Comparison of ENCODE assay signal across 9 cellular contexts in the genomic region with DNA sequence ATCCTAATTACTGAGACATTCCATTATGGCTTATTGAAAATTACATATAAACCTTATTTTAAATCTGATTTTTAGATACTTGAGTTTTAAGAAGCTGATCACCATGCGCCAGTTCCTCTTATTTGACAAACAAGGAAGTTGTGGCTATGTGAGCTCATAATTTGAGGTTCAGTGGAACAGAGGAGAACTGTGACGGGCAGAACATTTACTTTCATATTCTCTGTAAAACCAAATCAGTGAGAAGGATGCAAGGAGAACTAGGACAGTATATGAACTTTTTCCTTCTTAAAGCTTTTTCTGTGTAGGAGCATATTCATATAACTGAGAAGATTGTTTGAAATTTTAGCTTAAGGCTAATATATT. TPM values are rescaled to one million over a fixed set of nuclear protein-coding genes. Genes with fewer than 3 reads are reported as not detected.
DNase-seq lines count a peak whose midpoint lies in the region; ATAC-seq and TF ChIP-seq lines count a peak whose summit lies in the region.
"Had no signal": no experiment of that assay in that cellular context is flagged by ENCODE, and none has a peak within 500 bp of the region (broad histone marks: within the 10 kb centered on the region; RNA-seq: fewer than 3 reads in every experiment).

No MANE protein-coding gene starts in this region.

- H3K9me3 Mint-ChIP-seq in dendritic cell treated with granulocyte-macrophage colony-stimulating factor and Interleukin-4, amounts not matched to agents 40 ng/mL and 50 ng/mL, for 4 days: no peaks in the 10 kb centered on the region

- H3K36me3 ChIP-seq in A673 (ENCODE audit: insufficient read depth, low read length, poor library complexity, severe bottlenecking): no peaks in the 10 kb centered on the region

- DNase-seq in DMS153 (lab: John Stamatoyannopoulos, UW) (peak; percentile 44), DMS153 treated with DMSO at 0.1 percent for 48 hours (lab: John Stamatoyannopoulos, UW; ENCODE audit: unreplicated experiment) (no peak), Kasumi-1 (lab: John Stamatoyannopoulos, UW) (peak; percentile 96 to 98), posterior cingulate gyrus (no peak), A673 (ENCODE audit: low spot score) (no peak), NCI-H510A treated with DMSO at 0.1 percent for 48 hours (lab: John Stamatoyannopoulos, UW) (no peak)

- H3K4me1 ChIP-seq in A673 (ENCODE audit: insufficient read depth, low read length, poor library complexity, severe bottlenecking): no peaks in the 10 kb centered on the region

- no peak overlapping the region for H3K4me3 ChIP-seq in A673 (ENCODE audit: low read depth, low read length, poor library complexity, severe bottlenecking)

- peaks cover 49% of the 10 kb centered on the region for H3K4me1 Mint-ChIP-seq in dendritic cell treated with granulocyte-macrophage colony-stimulating factor and Interleukin-4, amounts not matched to agents 40 ng/mL and 50 ng/mL, for 4 days (ENCODE audit: low read depth)

- H3K4me3 Mint-ChIP-seq in dendritic cell treated with granulocyte-macrophage colony-stimulating factor and Interleukin-4, amounts not matched to agents 40 ng/mL and 50 ng/mL, for 4 days: peak overlapping the region; percentile 64

- peak overlapping the region; percentile 94 for H3K27ac Mint-ChIP-seq in dendritic cell treated with granulocyte-macrophage colony-stimulating factor and Interleukin-4, amounts not matched to agents 40 ng/mL and 50 ng/mL, for 4 days

- H3K27ac ChIP-seq in A673 (ENCODE audit: low read depth, low read length, poor library complexity, severe bottlenecking): no peak overlapping the region
- H3K27ac ChIP-seq: 22Rv1 had no signal

- H3K9me3 ChIP-seq in A673 (ENCODE audit: low read depth, low read length, poor library complexity, severe bottlenecking): no peaks in the 10 kb centered on the region

- TF ChIP-seq CTCF in A673 (conservative IDR thresholded peaks at IDR 0.05; ENCODE audit: low read depth, low read length): no peak

- POLR2A ChIA-PET in A673 (lab: Charles Lee; ENCODE audit: low non-redundant PET): no interaction called here

- no peaks in the 10 kb centered on the region for H3K27me3 Mint-ChIP-seq in dendritic cell treated with granulocyte-macrophage colony-stimulating factor and Interleukin-4, amounts not matched to agents 40 ng/mL and 50 ng/mL, for 4 days

- no TSS peak for BruUV-seq in A673 (replicated peaks; lab: Mats Ljungman, UMichigan)

- peak; percentile 83 for ATAC-seq in GM21619 (IDR thresholded peaks at IDR 0.05; ENCODE audit: unreplicated experiment)

- intact Hi-C loops in dendritic cell treated with granulocyte-macrophage colony-stimulating factor and Interleukin-4, amounts not matched to agents 40 ng/mL and 50 ng/mL, for 4 days (cut with micrococcal nuclease): loop anchor here (2.0 kb wide), 1 partner anchor 21 kb away; no protein-coding TSS in a partner anchor
- intact Hi-C loops in posterior cingulate gyrus (cut with DNase I) (no loop called here), A673 (cut with micrococcal nuclease; ENCODE audit: unreplicated experiment) (no loop called here)

- H3K36me3 Mint-ChIP-seq in dendritic cell treated with granulocyte-macrophage colony-stimulating factor and Interleukin-4, amounts not matched to agents 40 ng/mL and 50 ng/mL, for 4 days (ENCODE audit: low read depth): peaks cover 15% of the 10 kb centered on the region

- CTCF ChIA-PET in A673 (lab: Charles Lee): no interaction called here

- H3K27me3 ChIP-seq in A673 (replicated peaks; ENCODE audit: insufficient read depth, low read depth, low read length, poor library complexity): no peaks in the 10 kb centered on the region

RNA-seq across cellular contexts. Expression of a gene that starts 25.3 kb away (rescaled TPM):
- 56.1 and 59.0 TPM in 2 replicates for total RNA-seq in A673 (2021)

Comparison
In these comparisons a context has a peak if more than half of its experiments do, and no peak if none do; other contexts are left out.
1. DNase-seq: peak in DMS153 (single experiment) and Kasumi-1 (2 of 2); none in DMS153 treated with DMSO at 0.1 percent for 48 hours (single experiment), posterior cingulate gyrus (0 of 10), A673 (single experiment) and NCI-H510A treated with DMSO at 0.1 percent for 48 hours (single experiment).